14 cellular contexts compared by ENCODE assay signal in the genomic region with DNA sequence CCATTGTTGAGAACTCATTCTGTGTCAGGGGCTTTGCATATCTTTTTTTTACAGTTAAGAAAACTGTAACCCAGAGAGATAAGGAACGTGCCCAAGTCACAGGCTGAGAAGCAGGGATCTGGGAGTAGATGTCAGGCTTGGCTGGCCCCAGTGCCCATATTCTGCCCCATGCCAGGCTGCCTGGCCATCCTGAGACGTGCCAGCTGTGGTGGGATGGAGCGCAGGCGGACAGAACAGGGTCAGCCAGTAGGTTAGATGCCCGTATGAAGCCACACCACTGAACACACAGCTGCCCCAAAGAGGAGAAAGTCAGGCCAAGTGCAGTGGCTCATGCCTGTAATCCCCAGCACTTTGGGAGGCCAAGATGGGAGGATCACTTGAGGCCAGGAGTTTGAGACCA.
"Had no signal": no experiment of that assay in that cellular context is flagged by ENCODE, and none has a peak within 500 bp of the region (broad histone marks: within the 10 kb centered on the region; RNA-seq: fewer than 3 reads in every experiment).

No MANE protein-coding gene starts in this region.

- H3K36me3 ChIP-seq: right lobe of liver had no signal

- H3K27ac Mint-ChIP-seq: activated naive CD4-positive, alpha-beta T cell treated with anti-CD3 and anti-CD28 coated beads, Interleukin-2, amount 50 U/mL, for 24 hours; progenitor cell of endocrine pancreas had no signal

- H3K4me3 Mint-ChIP-seq: activated naive CD4-positive, alpha-beta T cell treated with anti-CD3 and anti-CD28 coated beads, Interleukin-2, amount 50 U/mL, for 24 hours; naive thymus-derived CD8-positive, alpha-beta T cell; T-cell had no signal

- H3K4me3 ChIP-seq: hepatocyte, lower lobe of right lung, right lobe of liver, SK-N-MC, spleen had no signal

- H3K27ac ChIP-seq: brain microvascular endothelial cell, hepatocyte, lower lobe of right lung, SK-N-MC, spleen had no signal

- H3K9me3 Mint-ChIP-seq: activated naive CD4-positive, alpha-beta T cell treated with anti-CD3 and anti-CD28 coated beads, Interleukin-2, amount 50 U/mL, for 24 hours; naive thymus-derived CD8-positive, alpha-beta T cell; T-cell had no signal

- ATAC-seq: naive thymus-derived CD8-positive, alpha-beta T cell; T-cell had no signal

- H3K9me3 ChIP-seq: lower lobe of right lung, right lobe of liver, spleen had no signal

- H3K27me3 ChIP-seq: brain microvascular endothelial cell, hepatocyte, right lobe of liver, spleen had no signal

- DNase-seq: activated CD4-positive, alpha-beta T cell treated with anti-CD3 and anti-CD28 coated beads for 48 hours; amniotic stem cell; brain microvascular endothelial cell; lower lobe of right lung; naive thymus-derived CD8-positive, alpha-beta T cell; spleen; stimulated activated CD4-positive, alpha-beta T cell treated with anti-CD3 and anti-CD28 coated beads, Interleukin-2, amount 100 ng/mL, for 24 hours; stimulated activated naive CD4-positive, alpha-beta T cell; T-cell had no signal

- H3K27me3 Mint-ChIP-seq: activated naive CD4-positive, alpha-beta T cell treated with anti-CD3 and anti-CD28 coated beads, Interleukin-2, amount 50 U/mL, for 24 hours; naive thymus-derived CD8-positive, alpha-beta T cell; progenitor cell of endocrine pancreas; T-cell had no signal
